Comparison of ENCODE assay signal across 22 cellular contexts in genomic region chr7:26535483-26536069, GRCh38.
A peak's percentile ranks its signal among the peaks of the same experiment; 100 is the strongest.
DNase-seq lines count a peak whose midpoint lies in the region; ATAC-seq and TF ChIP-seq lines count a peak whose summit lies in the region.
"Had no signal": no experiment of that assay in that cellular context is flagged by ENCODE, and none has a peak within 500 bp of the region (broad histone marks: within the 10 kb centered on the region; RNA-seq: fewer than 3 reads in every experiment).

No MANE protein-coding gene starts in this region.

- peak overlapping the region; percentile 84; the same call in 1 of the 2 replicates for H3K27ac ChIP-seq in C4-2B
- H3K27ac ChIP-seq: foreskin keratinocyte, psoas muscle, testis had no signal

- H3K9me3 Mint-ChIP-seq in nephron = peaks cover 3% of the 10 kb centered on the region
- H3K9me3 Mint-ChIP-seq: activated naive CD8-positive, alpha-beta T cell treated with anti-CD3 and anti-CD28 coated beads, Interleukin-2, amount 10 ng/mL, durations not matched to agents 7 days and 5 days; CD4-positive, alpha-beta T cell had no signal

- DNase-seq in NCI-H1092 treated with DMSO at 0.1 percent for 48 hours (lab: John Stamatoyannopoulos, UW) = peak; percentile 92
- DNase-seq in NCI-H1092 (lab: John Stamatoyannopoulos, UW) = no peak
- peak; percentile 96 for DNase-seq in NCI-H82 treated with DMSO at 0.1 percent for 48 hours (lab: John Stamatoyannopoulos, UW; ENCODE audit: unreplicated experiment)
- no peak for DNase-seq in activated CD8-positive, alpha-beta memory T cell treated with anti-CD3 and anti-CD28 coated beads, Interleukin-2, amount 50 U/mL, for 48 hours
- DNase-seq in stimulated activated CD4-positive, alpha-beta T cell treated with anti-CD3 and anti-CD28 coated beads, Interleukin-2, amount 100 ng/mL, for 48 hours = no peak
- DNase-seq: activated gamma-delta T cell; activated naive CD8-positive, alpha-beta T cell treated with anti-CD3 and anti-CD28 coated beads, Interleukin-2, amount 10 ng/mL, durations not matched to agents 7 days and 5 days; caudate nucleus; CD4-positive, alpha-beta T cell; foreskin keratinocyte; GDM1; GOT3; NCI-H2029; NCI-H524 treated with DMSO at 0.1 percent for 48 hours; psoas muscle; stimulated activated naive CD8-positive, alpha-beta T cell treated with anti-CD3 and anti-CD28 coated beads, Interleukin-15, Interleukin-2, amounts not matched to agents 100 U/mL and 50 U/mL, for 24 hours; T-helper 2 cell; testis had no signal

- H3K27ac Mint-ChIP-seq in nephron = peak overlapping the region; percentile 72 to 92 (median 92)
- H3K27ac Mint-ChIP-seq: activated naive CD8-positive, alpha-beta T cell treated with anti-CD3 and anti-CD28 coated beads, Interleukin-2, amount 10 ng/mL, durations not matched to agents 7 days and 5 days had no signal

- no peak overlapping the region for H3K4me3 Mint-ChIP-seq in nephron
- H3K4me3 Mint-ChIP-seq: CD4-positive, alpha-beta T cell had no signal

- no peak for ATAC-seq in HG03460 (IDR thresholded peaks at IDR 0.05; ENCODE audit: unreplicated experiment)
- ATAC-seq: esophagus mucosa; foreskin keratinocyte; psoas muscle; stimulated activated naive CD8-positive, alpha-beta T cell treated with anti-CD3 and anti-CD28 coated beads, Interleukin-15, Interleukin-2, amounts not matched to agents 100 U/mL and 50 U/mL, for 24 hours had no signal

- H3K27me3 Mint-ChIP-seq in nephron (ENCODE audit: low read depth) = peaks cover 44% of the 10 kb centered on the region

- H3K4me1 Mint-ChIP-seq in nephron = peaks cover 54% of the 10 kb centered on the region

- no peak for TF ChIP-seq CTCF in C4-2B (conservative IDR thresholded peaks at IDR 0.05)
- TF ChIP-seq CTCF in nephron (IDR thresholded peaks at IDR 0.05; ENCODE audit: unreplicated experiment in 3 of 3) = no peak

- no peaks in the 10 kb centered on the region for H3K36me3 Mint-ChIP-seq in nephron (ENCODE audit: low read depth)
- H3K36me3 Mint-ChIP-seq: activated naive CD8-positive, alpha-beta T cell treated with anti-CD3 and anti-CD28 coated beads, Interleukin-2, amount 10 ng/mL, durations not matched to agents 7 days and 5 days had no signal

Comparison
In these comparisons a context has a peak if more than half of its experiments do, and no peak if none do; other contexts are left out.
1. DNase-seq: peak in NCI-H1092 treated with DMSO at 0.1 percent for 48 hours (single experiment) and NCI-H82 treated with DMSO at 0.1 percent for 48 hours (single experiment); none in NCI-H1092 (single experiment), activated CD8-positive, alpha-beta memory T cell treated with anti-CD3 and anti-CD28 coated beads, Interleukin-2, amount 50 U/mL, for 48 hours (single experiment) and stimulated activated CD4-positive, alpha-beta T cell treated with anti-CD3 and anti-CD28 coated beads, Interleukin-2, amount 100 ng/mL, for 48 hours (0 of 2).